ENCODE assay signal across 8 cellular contexts in genomic region chr6:52352239-52353008, GRCh38. TPM values are rescaled to one million over a fixed set of nuclear protein-coding genes. Genes with fewer than 3 reads are reported as not detected.
A peak's percentile ranks its signal among the peaks of the same experiment; 100 is the strongest.
DNase-seq lines count a peak whose midpoint lies in the region; ATAC-seq, FAIRE-seq and TF ChIP-seq lines count a peak whose summit lies in the region.

No MANE protein-coding gene starts in this region.

- dilution Hi-C loops in endothelial cell of umbilical vein (cut with MboI; ENCODE audit: extremely low pct_ligation_motif_present, low sequenced_read_pairs), result no loop called here

- no peaks in the 10 kb centered on the region for H3K9me1 ChIP-seq in endothelial cell of umbilical vein (replicated peaks; ENCODE audit: control insufficient read depth, extremely low read depth, insufficient read depth, low read length)

- H3K9ac ChIP-seq in DND-41 (ENCODE audit: low read depth, low read length) (no peak overlapping the region), PC-3 (ENCODE audit: low read length) (peak overlapping the region; percentile 68), endothelial cell of umbilical vein (replicated peaks; ENCODE audit: extremely low read depth, insufficient read depth, low read length) (no peak overlapping the region)

- TF ChIP-seq POLR2A in endothelial cell of umbilical vein (IDR thresholded peaks at IDR 0.05; ENCODE audit: low read depth, low read length), result no peak

- H2AFZ ChIP-seq in DND-41 (ENCODE audit: low read depth, low read length) (peak overlapping the region; percentile 23), PC-3 (ENCODE audit: low read length) (no peak overlapping the region), endothelial cell of umbilical vein (ENCODE audit: low read depth, low read length) (peak overlapping the region; percentile 53)

- no peaks in the 10 kb centered on the region for H4K20me1 ChIP-seq in DND-41 (ENCODE audit: insufficient read depth, low read length)
- no peaks in the 10 kb centered on the region for H4K20me1 ChIP-seq in PC-3 (ENCODE audit: low read length)
- no peaks in the 10 kb centered on the region for H4K20me1 ChIP-seq in endothelial cell of umbilical vein (replicated peaks; ENCODE audit: control insufficient read depth, extremely low read depth, insufficient read depth, low read length)

- 0 out of 2 replicates have a peak overlapping the region, but pooled peaks have one; percentile 6 for H3K27ac ChIP-seq in DND-41 (ENCODE audit: low read length)
- H3K27ac ChIP-seq in PC-3 (ENCODE audit: low read length), result peak overlapping the region; percentile 96
- peak overlapping the region; percentile 26 for H3K27ac ChIP-seq in endothelial cell of umbilical vein (ENCODE audit: insufficient read depth, low read depth, low read length)

- POLR2A ChIA-PET in PC-3 (lab: Charles Lee; ENCODE audit: unreplicated experiment) (interaction anchor here (0.6 to 1.6 kb wide), 3 partner anchors 37 to 68 kb away, joined by 3 to 15 read pairs (median 4); no protein-coding TSS in a partner anchor), endothelial cell of umbilical vein (lab: Charles Lee) (interaction anchor here (1.1 kb wide), 1 partner anchor 9 kb away, joined by 4 read pairs; the partner anchor contains the start of gene PAQR8)

- no peak overlapping the region for H3K4me2 ChIP-seq in DND-41 (ENCODE audit: insufficient read depth, low read length)
- H3K4me2 ChIP-seq in PC-3 (ENCODE audit: low read length), result peak overlapping the region; percentile 68
- peak overlapping the region; percentile 8 for H3K4me2 ChIP-seq in endothelial cell of umbilical vein (ENCODE audit: insufficient read depth, low read length)

- H3K4me3 ChIP-seq in DND-41 (ENCODE audit: low read depth in 1 of 2, low read length in 2 of 2) (no peak overlapping the region), PC-3 (ENCODE audit: low read length) (peak overlapping the region; percentile 20; the same call in 1 of the 2 replicates), endothelial cell of umbilical vein (replicated peaks in 1 of 3; ENCODE audit: insufficient read depth in 1 of 3, low read depth in 1 of 3, low read length in 3 of 3) (no peak overlapping the region)

- TF ChIP-seq CTCF in DND-41 (IDR thresholded peaks at IDR 0.05; ENCODE audit: borderline replicate concordance, extremely low read depth, low read length, poor library complexity, severe bottlenecking) (no peak), PC-3 (conservative IDR thresholded peaks at IDR 0.05; ENCODE audit: low read depth, low read length) (no peak), endothelial cell of umbilical vein (IDR thresholded peaks at IDR 0.05; ENCODE audit: extremely low read depth in 1 of 2, insufficient read depth in 1 of 2, low read depth in 1 of 2, low read length in 2 of 2) (no peak)

- DNase-seq in DND-41 (no peak), PC-3 (peak; percentile 99), endothelial cell of umbilical vein (ENCODE audit: low read depth, low spot score) (peak; percentile 85), non-pigmented ciliary epithelial cell (ENCODE audit: low read depth) (peak; percentile 87), activated T-cell treated with anti-CD3 and anti-CD28 coated beads for 4 hours (no peak)
- DNase-seq in activated CD8-positive, alpha-beta memory T cell treated with anti-CD3 and anti-CD28 coated beads for 24 hours, result no peak

- no peaks in the 10 kb centered on the region for H3K36me3 ChIP-seq in DND-41 (ENCODE audit: insufficient read depth, low read length)
- no peaks in the 10 kb centered on the region for H3K36me3 ChIP-seq in PC-3 (ENCODE audit: low read depth, low read length)
- H3K36me3 ChIP-seq in endothelial cell of umbilical vein (ENCODE audit: control insufficient read depth in 2 of 2, extremely low read depth in 1 of 2, insufficient read depth in 2 of 2, low read length in 2 of 2), result no peaks in the 10 kb centered on the region

- BruUV-seq in PC-3 (replicated peaks; lab: Mats Ljungman, UMichigan) (no TSS peak), endothelial cell of umbilical vein (replicated peaks; lab: Mats Ljungman, UMichigan) (no TSS peak)

- H3K27me3 ChIP-seq in DND-41 (ENCODE audit: insufficient read depth, low read length, poor library complexity) (no peaks in the 10 kb centered on the region), PC-3 (ENCODE audit: low read length) (no peaks in the 10 kb centered on the region), endothelial cell of umbilical vein (ENCODE audit: control insufficient read depth in 2 of 2, insufficient read depth in 2 of 2, low read length in 2 of 2) (peaks cover 1 to 2% of the 10 kb centered on the region in 2 experiments)

- no peaks in the 10 kb centered on the region for H3K79me2 ChIP-seq in DND-41 (ENCODE audit: insufficient read depth, low read length)
- H3K79me2 ChIP-seq in PC-3 (ENCODE audit: low read length), result no peaks in the 10 kb centered on the region
- no peaks in the 10 kb centered on the region for H3K79me2 ChIP-seq in endothelial cell of umbilical vein (ENCODE audit: control insufficient read depth, insufficient read depth, low read length)

- peak; percentile 96 for FAIRE-seq in endothelial cell of umbilical vein (lab: Jason Lieb, UNC)

- H3F3A ChIP-seq in PC-3 (ENCODE audit: low read length, unreplicated experiment), result peaks cover 12% of the 10 kb centered on the region

- H3K4me1 ChIP-seq in DND-41 (ENCODE audit: insufficient read depth, low read length) (peaks cover 16% of the 10 kb centered on the region), PC-3 (ENCODE audit: insufficient read depth, low read length) (peaks cover 27% of the 10 kb centered on the region), endothelial cell of umbilical vein (ENCODE audit: control insufficient read depth, extremely low read depth, insufficient read depth, low read length) (peaks cover 13% of the 10 kb centered on the region)

- CTCF ChIA-PET in PC-3 (lab: Charles Lee) (interaction anchor here (0.6 to 1.5 kb wide), 5 partner anchors 10 to 67 kb away, joined by 4 to 13 read pairs (median 5); partner anchors contain the start of genes MCM3 and PAQR8), endothelial cell of umbilical vein (lab: Charles Lee) (interaction anchor here (0.8 to 2.0 kb wide), 11 partner anchors 9 to 80 kb away, joined by 3 to 12 read pairs (median 5); partner anchors contain the start of genes MCM3 and PAQR8)

- ATAC-seq in DND-41 (ENCODE audit: insufficient read depth, low read depth) (peak; percentile 73; the same call in 2 of the 3 replicates), GM19463 (IDR thresholded peaks at IDR 0.05; ENCODE audit: unreplicated experiment) (peak; percentile 91), HG03442 (IDR thresholded peaks at IDR 0.05; ENCODE audit: unreplicated experiment) (peak; percentile 93), PC-3 (peak; percentile 93)

- H3K9me3 ChIP-seq in DND-41 (ENCODE audit: insufficient read depth, low read length, severe bottlenecking), result no peaks in the 10 kb centered on the region
- H3K9me3 ChIP-seq in PC-3 (ENCODE audit: low read length), result no peaks in the 10 kb centered on the region
- no peaks in the 10 kb centered on the region for H3K9me3 ChIP-seq in endothelial cell of umbilical vein (replicated peaks; ENCODE audit: control insufficient read depth, insufficient read depth, low read length)

- intact Hi-C loops in PC-3 (cut with micrococcal nuclease), result loop anchor here (1.0 to 2.0 kb wide), 5 partner anchors 16 to 310 kb away; no protein-coding TSS in a partner anchor
- intact Hi-C loops in endothelial cell of umbilical vein (cut with micrococcal nuclease), result loop anchor here (1.0 to 2.0 kb wide), 2 partner anchors 9 to 68 kb away; partner anchors contain the start of gene MCM3

- no peaks in the 10 kb centered on the region for H3K9me2 ChIP-seq in PC-3 (replicated peaks; ENCODE audit: low read length)

TF ChIP-seq in endothelial cell of umbilical vein, 7 proteins besides CTCF, POLR2A, EP300 and RAD21:
- TF ChIP-seq FOS (IDR thresholded peaks at IDR 0.05; ENCODE audit: borderline replicate concordance, insufficient read depth, low read length) (peak; percentile 89), EZH2 (IDR thresholded peaks at IDR 0.05; ENCODE audit: borderline replicate concordance, low read depth, low read length, severe bottlenecking) (no peak), GATA2 (IDR thresholded peaks at IDR 0.05; ENCODE audit: insufficient read depth, insufficient read length, low read depth, low read length) (no peak), MYC (IDR thresholded peaks at IDR 0.05; ENCODE audit: low read depth, low read length) (no peak), JUN (IDR thresholded peaks at IDR 0.05; ENCODE audit: borderline replicate concordance, insufficient read depth, insufficient read length, low read depth) (peak; percentile 88), POLR2AphosphoS5 (IDR thresholded peaks at IDR 0.05; ENCODE audit: insufficient read depth, low read depth, low read length) (peak; percentile 65), MAX (IDR thresholded peaks at IDR 0.05; ENCODE audit: insufficient read depth, insufficient read length) (no peak)

RNA-seq across cellular contexts. Expression of gene PAQR8, which starts 9.5 kb away (rescaled TPM):
- total RNA-seq in PC-3 (2014; rRNA removed) (0.44 and 0.46 TPM in 2 replicates), endothelial cell of umbilical vein (6.0 TPM in 2 replicates)
- 4.3 TPM in 2 replicates for polyA plus RNA-seq in endothelial cell of umbilical vein
- polyA plus RNA-seq in endothelial cell of umbilical vein (2011; cell fraction: cytosol; rRNA removed), result 2.6 and 3.1 TPM in 2 replicates
- polyA plus RNA-seq in endothelial cell of umbilical vein (2011; cell fraction: nucleus; rRNA removed), result 1.3 and 1.5 TPM in 2 replicates
- polyA plus RNA-seq in endothelial cell of umbilical vein (2012), result 3.8 and 5.2 TPM in 2 replicates
- 9.5 and 11.6 TPM in 2 replicates for polyA minus RNA-seq in endothelial cell of umbilical vein
- 0.20 TPM for polyA minus RNA-seq in endothelial cell of umbilical vein (2011; cell fraction: cytosol; rRNA and poly(A)+ RNA removed)
- polyA minus RNA-seq in endothelial cell of umbilical vein (2011; cell fraction: nucleus; rRNA and poly(A)+ RNA removed), result 1.8 and 1.9 TPM in 2 replicates

Comparison
In these comparisons a context has a peak if more than half of its experiments do, and no peak if none do; other contexts are left out.
1. DNase-seq: peak in PC-3 (single experiment), endothelial cell of umbilical vein (single experiment) and non-pigmented ciliary epithelial cell (single experiment); none in DND-41 (single experiment), activated CD8-positive, alpha-beta memory T cell treated with anti-CD3 and anti-CD28 coated beads for 24 hours (single experiment) and activated T-cell treated with anti-CD3 and anti-CD28 coated beads for 4 hours (single experiment).
2. H3K27ac ChIP-seq: peak in every context shown above with its lines; median percentile 96 in PC-3; 26 in endothelial cell of umbilical vein; 6 in DND-41.
3. Peak in every context shown above with its lines, with median percentiles within 50 percentile points of each other: ATAC-seq.